In the genomic region with DNA sequence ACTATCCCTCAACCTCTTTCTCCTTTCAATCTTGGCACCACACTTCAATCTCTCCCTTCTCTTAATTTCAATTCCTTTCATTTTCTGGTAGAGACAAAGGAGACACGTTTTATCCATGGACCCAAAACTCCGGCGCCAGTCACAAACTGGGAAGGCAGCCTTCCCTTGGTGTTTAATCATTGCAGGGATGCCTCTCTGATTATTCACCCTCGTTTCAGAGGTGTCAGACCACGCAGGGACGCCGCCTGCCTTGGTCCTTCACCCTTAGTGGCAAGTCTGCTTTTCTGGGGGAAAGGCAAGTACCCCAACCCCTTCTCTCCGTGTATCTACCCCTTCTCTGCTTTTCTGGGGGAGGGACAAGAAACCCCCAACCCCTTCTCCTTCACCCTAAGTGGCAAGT, we compare ENCODE assay signal across 15 cellular contexts. TPM values are rescaled to one million over a fixed set of nuclear protein-coding genes. Genes with fewer than 3 reads are reported as not detected.
"Had no signal": no experiment of that assay in that cellular context is flagged by ENCODE, and none has a peak within 500 bp of the region (broad histone marks: within the 10 kb centered on the region; RNA-seq: fewer than 3 reads in every experiment).

No MANE protein-coding gene starts in this region.

RNA-seq across cellular contexts. Expression of gene IZUMO1R, which starts 41.9 kb away (rescaled TPM):
- total RNA-seq: stomach, subcutaneous adipose tissue, suprapubic skin, temporal lobe, testis, thoracic aorta, thyroid gland, transverse colon, upper lobe of left lung, upper lobe of right lung, ureter, urinary bladder, uterus, vagina had no signal
- polyA plus RNA-seq: stomach, thymus, urinary bladder had no signal

RNA-seq across cellular contexts. Expression of gene GPR83, which starts 54.9 kb away (rescaled TPM):
- total RNA-seq: subcutaneous adipose tissue, ureter, vagina had no signal
